28 cellular contexts compared by ENCODE assay signal in the genomic region with DNA sequence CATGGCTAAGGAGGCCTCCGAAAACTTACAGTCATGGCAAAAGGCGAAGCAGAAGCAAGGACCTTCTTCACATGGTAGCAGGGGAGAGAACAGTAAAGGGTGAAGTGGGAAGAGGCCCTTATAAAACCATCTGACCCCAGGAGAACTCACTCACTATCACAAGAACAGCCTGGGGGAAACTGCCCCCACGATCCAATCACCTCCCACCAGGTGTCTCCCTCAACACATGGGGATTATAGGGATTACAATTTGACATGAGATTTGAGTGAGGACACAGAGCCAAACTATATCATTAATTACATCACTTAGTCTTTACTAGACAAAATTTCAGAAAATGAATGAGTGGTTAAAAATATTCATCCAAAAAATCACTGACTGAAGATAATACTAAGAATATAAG.
A peak's percentile ranks its signal among the peaks of the same experiment; 100 is the strongest.
DNase-seq lines count a peak whose midpoint lies in the region; ATAC-seq and TF ChIP-seq lines count a peak whose summit lies in the region.
"Had no signal": no experiment of that assay in that cellular context is flagged by ENCODE, and none has a peak within 500 bp of the region (broad histone marks: within the 10 kb centered on the region; RNA-seq: fewer than 3 reads in every experiment).

No MANE protein-coding gene starts in this region.

- no peaks in the 10 kb centered on the region for H3K36me3 Mint-ChIP-seq in activated T-cell treated with anti-CD3 and anti-CD28 coated beads, Interleukin-2, amount 50 U/mL, for 4 hours (ENCODE audit: insufficient read depth)
- H3K36me3 Mint-ChIP-seq: IgD-negative memory B cell, memory B cell had no signal

- H3K4me3 ChIP-seq in left ventricle myocardium inferior (no peak overlapping the region), fibroblast of pulmonary artery (replicated peaks; ENCODE audit: low read depth, low read length) (no peak overlapping the region), upper lobe of left lung (no peak overlapping the region)
- H3K4me3 ChIP-seq: adrenal gland, BLaER1, dorsolateral prefrontal cortex, GM23248, MG63, spleen had no signal

- no peaks in the 10 kb centered on the region for H3K9me3 Mint-ChIP-seq in activated T-cell treated with anti-CD3 and anti-CD28 coated beads, Interleukin-2, amount 50 U/mL, for 4 hours
- H3K9me3 Mint-ChIP-seq: IgD-negative memory B cell had no signal

- DNase-seq in left ventricle myocardium inferior (no peak), cardiac septum (ENCODE audit: low spot score) (no peak), SK-MEL-5 (ENCODE audit: low read depth, low spot score) (peak; percentile 14), fibroblast of pulmonary artery (ENCODE audit: low read depth) (peak; percentile 1), upper lobe of left lung (no peak)
- no peak for DNase-seq in activated T-cell treated with anti-CD3 and anti-CD28 coated beads, Interleukin-2, amount 50 U/mL, for 4 hours
- DNase-seq: ACHN; activated CD4-positive, alpha-beta T cell treated with anti-CD3 and anti-CD28 coated beads for 1 hour; activated T-cell treated with anti-CD3 and anti-CD28 coated beads, Interleukin-2, amount 50 U/mL, for 1 hour; adrenal gland; COR-L47; DMS79; dorsolateral prefrontal cortex; GM23248; islet precursor cell; MG63; NCI-H1436; NCI-H510A treated with DMSO at 0.1 percent for 48 hours; nucleus accumbens; spleen; stimulated activated CD4-positive, alpha-beta T cell treated with anti-CD3 and anti-CD28 coated beads, Interleukin-4, amount 100 ng/mL, for 1 hour; stimulated activated naive CD4-positive, alpha-beta T cell treated with Interleukin-2 at 50 U/mL for 16 hours; T1000 had no signal

- no peak for TF ChIP-seq POLR2A in upper lobe of left lung (IDR thresholded peaks at IDR 0.05)

- no peaks in the 10 kb centered on the region for H3K4me1 Mint-ChIP-seq in activated T-cell treated with anti-CD3 and anti-CD28 coated beads, Interleukin-2, amount 50 U/mL, for 4 hours (ENCODE audit: low read depth)
- H3K4me1 Mint-ChIP-seq: IgD-negative memory B cell, memory B cell had no signal

- H3K27me3 ChIP-seq in left ventricle myocardium inferior (ENCODE audit: low read depth) (no peaks in the 10 kb centered on the region), upper lobe of left lung (no peaks in the 10 kb centered on the region)
- H3K27me3 ChIP-seq: adrenal gland, BLaER1, dorsolateral prefrontal cortex, MG63, spleen had no signal

- H3K27ac ChIP-seq in left ventricle myocardium inferior (replicated peaks) = no peak overlapping the region
- no peak overlapping the region for H3K27ac ChIP-seq in upper lobe of left lung
- H3K27ac ChIP-seq: adrenal gland, BLaER1, dorsolateral prefrontal cortex, GM23248, spleen had no signal

- H3K9me3 ChIP-seq in left ventricle myocardium inferior (replicated peaks) (no peaks in the 10 kb centered on the region), upper lobe of left lung (no peaks in the 10 kb centered on the region)
- H3K9me3 ChIP-seq: adrenal gland, BLaER1, MG63, spleen had no signal

- TF ChIP-seq EP300 in upper lobe of left lung (IDR thresholded peaks at IDR 0.05) = no peak

- TF ChIP-seq CTCF in left ventricle myocardium inferior (IDR thresholded peaks at IDR 0.05; ENCODE audit: borderline replicate concordance) (peak; percentile 31), fibroblast of pulmonary artery (IDR thresholded peaks at IDR 0.05; ENCODE audit: low read length, missing control alignments) (no peak), upper lobe of left lung (IDR thresholded peaks at IDR 0.05) (no peak)

- no peak for ATAC-seq in HG03045 (IDR thresholded peaks at IDR 0.05; ENCODE audit: unreplicated experiment)
- no peak for ATAC-seq in upper lobe of left lung (ENCODE audit: low FRiP score in 2 of 2)
- no peak for ATAC-seq in activated T-cell treated with anti-CD3 and anti-CD28 coated beads, Interleukin-2, amount 50 U/mL, for 4 hours
- ATAC-seq in GM18873 (IDR thresholded peaks at IDR 0.05; ENCODE audit: low FRiP score, unreplicated experiment) = no peak

- in situ Hi-C loops in SK-MEL-5 (cut with HindIII; ENCODE audit: low pct_unique_long_range_greater_than_20kb, low sequenced_read_pairs) = no loop called here

- H3K27me3 Mint-ChIP-seq in activated T-cell treated with anti-CD3 and anti-CD28 coated beads, Interleukin-2, amount 50 U/mL, for 4 hours (ENCODE audit: low read depth) = no peaks in the 10 kb centered on the region
- H3K27me3 Mint-ChIP-seq: memory B cell had no signal

- intact Hi-C loops in left ventricle myocardium inferior (cut with micrococcal nuclease) = no loop called here
- intact Hi-C loops in cardiac septum (cut with DNase I) = no loop called here

- no peaks in the 10 kb centered on the region for H3K4me1 ChIP-seq in left ventricle myocardium inferior
- H3K4me1 ChIP-seq in upper lobe of left lung = no peaks in the 10 kb centered on the region
- H3K4me1 ChIP-seq: adrenal gland, BLaER1, spleen had no signal

- 82 to 87% methylated on average over 3 of the region's 3 CpGs for WGBS in upper lobe of left lung, 2 donors

- H3K36me3 ChIP-seq in left ventricle myocardium inferior = no peaks in the 10 kb centered on the region
- H3K36me3 ChIP-seq in upper lobe of left lung = no peaks in the 10 kb centered on the region
- H3K36me3 ChIP-seq: adrenal gland, BLaER1, MG63, spleen had no signal

- no peak overlapping the region for H3K4me3 Mint-ChIP-seq in activated T-cell treated with anti-CD3 and anti-CD28 coated beads, Interleukin-2, amount 50 U/mL, for 4 hours
- H3K4me3 Mint-ChIP-seq: IgD-negative memory B cell, memory B cell had no signal

Comparison
In these comparisons a context has a peak if more than half of its experiments do, and no peak if none do; other contexts are left out.
1. DNase-seq: peak in SK-MEL-5 (single experiment) and fibroblast of pulmonary artery (single experiment); none in left ventricle myocardium inferior (single experiment), cardiac septum (single experiment), upper lobe of left lung (0 of 2) and activated T-cell treated with anti-CD3 and anti-CD28 coated beads, Interleukin-2, amount 50 U/mL, for 4 hours (single experiment).